Comparison of ENCODE assay signal across 13 cellular contexts in the genomic region with DNA sequence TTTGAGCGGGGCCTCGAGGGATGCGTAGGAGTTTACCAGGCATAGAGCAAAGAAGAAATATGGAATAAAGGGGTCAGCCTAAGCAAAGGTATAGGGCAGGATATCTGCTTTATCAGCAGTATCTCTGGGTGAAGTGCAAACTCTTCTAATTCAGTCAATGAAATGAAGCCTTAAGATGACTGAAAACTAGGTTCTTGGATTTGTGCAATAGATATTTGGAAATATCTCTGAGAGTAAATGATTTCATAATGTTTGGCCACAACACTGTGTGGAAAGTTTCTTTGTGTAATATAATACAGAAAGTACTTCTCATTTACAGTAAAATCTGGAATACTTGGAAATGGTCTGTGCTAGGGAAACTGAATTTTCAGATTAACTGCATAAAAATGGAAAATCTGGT. TPM values are rescaled to one million over a fixed set of nuclear protein-coding genes. Genes with fewer than 3 reads are reported as not detected.
DNase-seq lines count a peak whose midpoint lies in the region; FAIRE-seq and TF ChIP-seq lines count a peak whose summit lies in the region.
"Had no signal": no experiment of that assay in that cellular context is flagged by ENCODE, and none has a peak within 500 bp of the region (broad histone marks: within the 10 kb centered on the region; RNA-seq: fewer than 3 reads in every experiment).

No MANE protein-coding gene starts in this region.

- H3K79me2 ChIP-seq in ACC112 (ENCODE audit: control insufficient read depth, insufficient read depth, low read length, unreplicated experiment): no peaks in the 10 kb centered on the region

- no peak overlapping the region for H3K18ac ChIP-seq in mesenchymal stem cell (ENCODE audit: low read depth in 1 of 2, low read length in 2 of 2)

- no peak for FAIRE-seq in H54 (lab: Jason Lieb, UNC)

- peak overlapping the region; percentile 78 for H3K27ac ChIP-seq in ACC112 (ENCODE audit: low read depth, low read length)
- no peak overlapping the region for H3K27ac ChIP-seq in mesenchymal stem cell (ENCODE audit: low read length, poor library complexity, severe bottlenecking)

- H3K14ac ChIP-seq in mesenchymal stem cell (ENCODE audit: low read length in 2 of 2): no peak overlapping the region

- no peaks in the 10 kb centered on the region for H3K27me3 ChIP-seq in ACC112 (ENCODE audit: insufficient read depth, low read length)
- no peaks in the 10 kb centered on the region for H3K27me3 ChIP-seq in mesenchymal stem cell (ENCODE audit: control insufficient read depth in 1 of 2, insufficient read depth in 1 of 2, low read length in 2 of 2)

- H2BK120ac ChIP-seq in mesenchymal stem cell (ENCODE audit: low read depth, low read length): no peak overlapping the region

- peak overlapping the region; percentile 15 for H2AK5ac ChIP-seq in mesenchymal stem cell (ENCODE audit: low read length, severe bottlenecking)

- peaks cover 52% of the 10 kb centered on the region for H3K4me1 ChIP-seq in ACC112 (ENCODE audit: control insufficient read depth, insufficient read depth, low read length, unreplicated experiment)
- H3K4me1 ChIP-seq in mesenchymal stem cell (ENCODE audit: control insufficient read depth, insufficient read depth, low read depth, low read length): peaks cover 8% of the 10 kb centered on the region

- H3K9me3 ChIP-seq in mesenchymal stem cell (ENCODE audit: control insufficient read depth, low read length): no peaks in the 10 kb centered on the region

- no peak overlapping the region for H3K4me2 ChIP-seq in mesenchymal stem cell (ENCODE audit: low read length, poor library complexity, severe bottlenecking)

- no peak overlapping the region for H2BK12ac ChIP-seq in mesenchymal stem cell (ENCODE audit: low read length in 2 of 2)

- H2BK15ac ChIP-seq in mesenchymal stem cell (ENCODE audit: low read depth, poor library complexity, severe bottlenecking): no peak overlapping the region

- peak; percentile 77 for DNase-seq in LHCN-M2 (ENCODE audit: low read depth)
- peak; percentile 90 for DNase-seq in amniotic epithelial cell (ENCODE audit: low read depth)
- DNase-seq in mesenchymal stem cell: peak; percentile 66
- no peak for DNase-seq in NCI-H1694 treated with DMSO at 0.1 percent for 48 hours (lab: John Stamatoyannopoulos, UW)
- DNase-seq in pons (ENCODE audit: low spot score): no peak
- DNase-seq in T-helper 1 cell: no peak
- DNase-seq in H54 (ENCODE audit: insufficient read length, low spot score): no peak
- DNase-seq: activated CD8-positive, alpha-beta memory T cell treated with anti-CD3 and anti-CD28 coated beads for 24 hours; dermis blood vessel endothelial cell; hypothalamus; naive B cell; NCI-H2227 treated with DMSO at 0.1 percent for 48 hours had no signal

- peak overlapping the region; percentile 84 for H3K9ac ChIP-seq in mesenchymal stem cell (ENCODE audit: low read length)

- H3K4ac ChIP-seq in mesenchymal stem cell (ENCODE audit: low read depth in 1 of 2, low read length in 2 of 2): no peak overlapping the region

- H2BK5ac ChIP-seq in mesenchymal stem cell (ENCODE audit: low read depth, low read length, poor library complexity, severe bottlenecking): no peak overlapping the region

- WGBS in mesenchymal stem cell: 98% methylated on average over 3 of the region's 3 CpGs

- H4K91ac ChIP-seq in mesenchymal stem cell (ENCODE audit: low read length): no peak overlapping the region

- no peaks in the 10 kb centered on the region for H3K79me1 ChIP-seq in mesenchymal stem cell (replicated peaks; ENCODE audit: low read length, poor library complexity, severe bottlenecking)

- no peak overlapping the region for H3K23ac ChIP-seq in mesenchymal stem cell (ENCODE audit: low read length in 2 of 2)

- no peak for TF ChIP-seq POLR2A in H54 (IDR thresholded peaks at IDR 0.05; ENCODE audit: low read depth, low read length)

- H2AFZ ChIP-seq in ACC112 (ENCODE audit: low read length, unreplicated experiment): no peak overlapping the region
- no peak overlapping the region for H2AFZ ChIP-seq in mesenchymal stem cell (ENCODE audit: low read depth, low read length)

- H4K8ac ChIP-seq in mesenchymal stem cell (ENCODE audit: low read length): no peak overlapping the region

- H3K36me3 ChIP-seq in ACC112 (ENCODE audit: insufficient read depth, low read length) (no peaks in the 10 kb centered on the region), mesenchymal stem cell (ENCODE audit: control insufficient read depth in 1 of 2, insufficient read depth in 2 of 2, low read depth in 1 of 2, low read length in 2 of 2) (peaks cover 0 to 5% of the 10 kb centered on the region in 2 experiments)

- H3K4me3 ChIP-seq in ACC112 (ENCODE audit: low read depth, low read length) (no peak overlapping the region), mesenchymal stem cell (ENCODE audit: insufficient read depth in 1 of 2, low read depth in 1 of 2, low read length in 2 of 2) (no peak overlapping the region)

RNA-seq across cellular contexts. Expression of gene KCNJ15, which starts 26.1 kb away (rescaled TPM):
- total RNA-seq in LHCN-M2 (2014; rRNA removed): 19.2 and 19.8 TPM in 2 replicates
- polyA plus RNA-seq in LHCN-M2 (2012): 10.5 TPM
- polyA plus RNA-seq in mesenchymal stem cell (2013, experiment 1 of 2): 0.99 TPM
- polyA plus RNA-seq in mesenchymal stem cell (2013, experiment 2 of 2): 1.00 TPM

Comparison
In these comparisons a context has a peak if more than half of its experiments do, and no peak if none do; other contexts are left out.
1. DNase-seq: peak in LHCN-M2 (single experiment), amniotic epithelial cell (single experiment) and mesenchymal stem cell (single experiment); none in NCI-H1694 treated with DMSO at 0.1 percent for 48 hours (single experiment), pons (single experiment), T-helper 1 cell (0 of 5) and H54 (single experiment).